8 cellular contexts compared by ENCODE assay signal in genomic region chr2:128026422-128027277, GRCh38. TPM values are rescaled to one million over a fixed set of nuclear protein-coding genes. Genes with fewer than 3 reads are reported as not detected.
DNase-seq lines count a peak whose midpoint lies in the region; ATAC-seq and TF ChIP-seq lines count a peak whose summit lies in the region.

No MANE protein-coding gene starts in this region.

- in situ Hi-C loops in brain microvascular endothelial cell (cut with HindIII; ENCODE audit: low pct_ligation_motif_present, low sequenced_read_pairs) = no loop called here
- in situ Hi-C loops in transverse colon (cut with MboI; ENCODE audit: low pct_ligation_motif_present in 1 of 4, low pct_unique_long_range_greater_than_20kb in 1 of 4, low sequenced_read_pairs in 3 of 4) = no loop called here

- H3K4me3 ChIP-seq in HUES64 (ENCODE audit: low read length) (peak overlapping the region; percentile 77), brain microvascular endothelial cell (ENCODE audit: low read depth, low read length) (peak overlapping the region; percentile 82), lung (peak overlapping the region; percentile 85), transverse colon (peak overlapping the region; percentile 63 to 100 (median 90))

- TF ChIP-seq EP300 in transverse colon (IDR thresholded peaks at IDR 0.05; ENCODE audit: low read depth) = no peak

- H3K4me1 Mint-ChIP-seq in activated CD4-positive, alpha-beta T cell treated with anti-CD3 and anti-CD28 coated beads, Interleukin-2, amount 10 ng/mL, durations not matched to agents 24 days and 14 days = peaks cover 19% of the 10 kb centered on the region

- peaks cover 6% of the 10 kb centered on the region for H3K27me3 Mint-ChIP-seq in activated CD4-positive, alpha-beta T cell treated with anti-CD3 and anti-CD28 coated beads, Interleukin-2, amount 10 ng/mL, durations not matched to agents 24 days and 14 days

- H3K27ac ChIP-seq in HUES64 (ENCODE audit: low read depth, low read length) (peak overlapping the region; percentile 46), brain microvascular endothelial cell (peak overlapping the region; percentile 26), lung (ENCODE audit: low read depth in 1 of 2, low read length in 1 of 2) (peak overlapping the region; percentile 56 to 81), transverse colon (peak overlapping the region; percentile 95 to 99 (median 98))

- H3K9ac ChIP-seq in HUES64 (ENCODE audit: low read depth, low read length) = peak overlapping the region; percentile 88

- TF ChIP-seq CTCF in brain microvascular endothelial cell (IDR thresholded peaks at IDR 0.05; ENCODE audit: low read depth, low read length, missing control alignments) = no peak
- TF ChIP-seq CTCF in lung (IDR thresholded peaks at IDR 0.05; ENCODE audit: control extremely low read depth, extremely low read depth) = no peak
- no peak for TF ChIP-seq CTCF in transverse colon (IDR thresholded peaks at IDR 0.05)

- no peaks in the 10 kb centered on the region for H3K9me3 ChIP-seq in HUES64 (ENCODE audit: insufficient read depth, low read depth, low read length)
- H3K9me3 ChIP-seq in lung (ENCODE audit: control insufficient read depth in 2 of 2, insufficient read depth in 1 of 2, low read length in 1 of 2) = no peaks in the 10 kb centered on the region
- H3K9me3 ChIP-seq in transverse colon = no peaks in the 10 kb centered on the region

- H3K36me3 ChIP-seq in HUES64 (ENCODE audit: insufficient read depth, low read length) (peaks cover 28% of the 10 kb centered on the region), brain microvascular endothelial cell (replicated peaks) (no peaks in the 10 kb centered on the region), lung (ENCODE audit: control insufficient read depth in 2 of 2, insufficient read depth in 2 of 2, low read length in 2 of 2) (peaks cover 0 to 2% of the 10 kb centered on the region in 2 donors), transverse colon (no peaks in the 10 kb centered on the region)

- H3K27ac Mint-ChIP-seq in activated CD4-positive, alpha-beta T cell treated with anti-CD3 and anti-CD28 coated beads, Interleukin-2, amount 10 ng/mL, durations not matched to agents 24 days and 14 days = peak overlapping the region; percentile 92

- no peak for TF ChIP-seq POLR2A in transverse colon (IDR thresholded peaks at IDR 0.05)

- intact Hi-C loops in activated CD4-positive, alpha-beta T cell treated with anti-CD3 and anti-CD28 coated beads, Interleukin-2, amount 10 ng/mL, durations not matched to agents 24 days and 14 days (cut with micrococcal nuclease) = loop anchor here (2.0 to 10.0 kb wide), 3 partner anchors 216 to 1369 kb away; partner anchors contain the start of genes ERCC3, GYPC and WDR33
- intact Hi-C loops in transverse colon (cut with DNase I; ENCODE audit: low total_unique reads) = loop anchor here (5.0 kb wide), 1 partner anchor 66 kb away; the partner anchor contains the start of gene UGGT1

- DNase-seq in activated CD4-positive, alpha-beta T cell treated with anti-CD3 and anti-CD28 coated beads, Interleukin-2, amount 10 ng/mL, durations not matched to agents 24 days and 14 days = no peak
- no peak for DNase-seq in activated CD4-positive, alpha-beta T cell treated with anti-CD3 and anti-CD28 coated beads, Interleukin-2, amount 50 U/mL, for 1 hour
- no peak for DNase-seq in brain microvascular endothelial cell
- DNase-seq in lung (ENCODE audit: low spot score) = peak; percentile 36
- DNase-seq in transverse colon = no peak
- no peak for DNase-seq in stimulated activated CD4-positive, alpha-beta T cell treated with anti-CD3 and anti-CD28 coated beads, Interleukin-4, amount 100 ng/mL, for 4 hours
- DNase-seq in NCI-H1694 (lab: John Stamatoyannopoulos, UW) = no peak

- no peak for ATAC-seq in lung (ENCODE audit: insufficient read depth, low FRiP score)

- H3K4me1 ChIP-seq in HUES64 (ENCODE audit: insufficient read depth, low read length) = peaks cover 7% of the 10 kb centered on the region
- peaks cover 1 to 2% of the 10 kb centered on the region in 2 donors for H3K4me1 ChIP-seq in lung (ENCODE audit: control insufficient read depth in 2 of 2, insufficient read depth in 2 of 2, low read length in 2 of 2)
- peaks cover 5 to 19% (median 16%) of the 10 kb centered on the region in 4 donors for H3K4me1 ChIP-seq in transverse colon

- peaks cover 9% of the 10 kb centered on the region for H3K36me3 Mint-ChIP-seq in activated CD4-positive, alpha-beta T cell treated with anti-CD3 and anti-CD28 coated beads, Interleukin-2, amount 10 ng/mL, durations not matched to agents 24 days and 14 days (ENCODE audit: low read depth)

- H3K9me3 Mint-ChIP-seq in activated CD4-positive, alpha-beta T cell treated with anti-CD3 and anti-CD28 coated beads, Interleukin-2, amount 10 ng/mL, durations not matched to agents 24 days and 14 days = no peaks in the 10 kb centered on the region

- H3K4me3 Mint-ChIP-seq in activated CD4-positive, alpha-beta T cell treated with anti-CD3 and anti-CD28 coated beads, Interleukin-2, amount 10 ng/mL, durations not matched to agents 24 days and 14 days = peak overlapping the region; percentile 89

- H3K27me3 ChIP-seq in HUES64 (ENCODE audit: insufficient read depth, low read length) = peaks cover 22% of the 10 kb centered on the region
- H3K27me3 ChIP-seq in brain microvascular endothelial cell (replicated peaks) = no peaks in the 10 kb centered on the region
- H3K27me3 ChIP-seq in lung (ENCODE audit: control insufficient read depth, insufficient read depth) = no peaks in the 10 kb centered on the region
- no peaks in the 10 kb centered on the region for H3K27me3 ChIP-seq in transverse colon

- WGBS in HUES64 = 5% methylated on average over 57 of the region's 57 CpGs
- WGBS in lung, 2 donors = 1% methylated on average over 56 to 57 of the region's 57 CpGs
- WGBS in transverse colon (ENCODE audit: low coverage in 1 of 2), 2 donors = 1% methylated on average over 10 to 52 of the region's 57 CpGs

RNA-seq across cellular contexts. Expression of gene SAP130, which starts 1.2 kb away (rescaled TPM):
- total RNA-seq in activated CD4-positive, alpha-beta T cell treated with anti-CD3 and anti-CD28 coated beads, Interleukin-2, amount 10 ng/mL, durations not matched to agents 24 days and 14 days = 29.8 and 32.0 TPM in 2 replicates
- polyA plus RNA-seq in HUES64 (2013, experiment 1 of 2) = 32.5 TPM
- polyA plus RNA-seq in HUES64 (2013, experiment 2 of 2) = 37.8 TPM
- total RNA-seq in lung = 10 to 100 TPM in 1 of 2 donors, 1 to 10 TPM in 1; 6.9 to 22.5 TPM
- 1 to 10 TPM; 5.2 to 7.1 TPM for polyA plus RNA-seq in lung
- 10 to 100 TPM in 3 of 4 donors, 1 to 10 TPM in 1; 2.6 to 23.9 (median 13.0) TPM for total RNA-seq in transverse colon

Comparison
In these comparisons a context has a peak if more than half of its experiments do, and no peak if none do; other contexts are left out.
1. H3K27ac ChIP-seq: peak in every context shown above with its lines; median percentile 98 in transverse colon; 68 in lung; 46 in HUES64; 26 in brain microvascular endothelial cell.